Comparison of ENCODE assay signal across 21 cellular contexts in the genomic region with DNA sequence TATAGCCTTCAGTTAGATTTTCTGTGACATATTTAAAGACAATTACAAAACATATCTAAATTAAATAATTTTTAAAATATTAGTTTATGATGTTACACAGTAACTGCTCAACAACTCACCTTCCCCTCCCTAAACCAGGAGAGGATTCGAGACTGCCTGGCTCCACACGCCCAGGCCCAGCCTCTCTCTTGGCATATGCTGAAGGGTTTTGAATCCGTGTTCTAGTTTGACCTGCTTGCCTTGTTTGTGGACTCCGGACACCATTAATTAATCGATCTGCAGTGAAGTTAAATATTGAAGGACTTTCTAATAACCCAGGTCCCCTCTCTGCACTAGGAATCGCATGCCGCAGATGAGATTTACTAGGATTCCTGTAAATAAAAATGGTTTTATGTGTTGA.
"Had no signal": no experiment of that assay in that cellular context is flagged by ENCODE, and none has a peak within 500 bp of the region (broad histone marks: within the 10 kb centered on the region; RNA-seq: fewer than 3 reads in every experiment).

No MANE protein-coding gene starts in this region.

- H3K9me3 Mint-ChIP-seq: activated CD4-positive, alpha-beta memory T cell treated with anti-CD3 and anti-CD28 coated beads for 36 hours; activated CD4-positive, alpha-beta T cell treated with anti-CD3 and anti-CD28 coated beads, Interleukin-2, amount 10 ng/mL, durations not matched to agents 7 days and 5 days; activated naive CD4-positive, alpha-beta T cell treated with anti-CD3 and anti-CD28 coated beads for 36 hours; activated T-cell treated with anti-CD3 and anti-CD28 coated beads, Interleukin-2, amount 50 U/mL, for 4 hours; brain had no signal

- H3K27me3 Mint-ChIP-seq: activated CD4-positive, alpha-beta memory T cell treated with anti-CD3 and anti-CD28 coated beads for 36 hours; activated CD4-positive, alpha-beta T cell treated with anti-CD3 and anti-CD28 coated beads, Interleukin-2, amount 10 ng/mL, durations not matched to agents 7 days and 5 days; activated naive CD8-positive, alpha-beta T cell; brain had no signal

- H3K27ac Mint-ChIP-seq: activated CD4-positive, alpha-beta memory T cell treated with anti-CD3 and anti-CD28 coated beads for 36 hours; activated naive CD4-positive, alpha-beta T cell treated with anti-CD3 and anti-CD28 coated beads for 36 hours; activated naive CD8-positive, alpha-beta T cell had no signal

- DNase-seq: activated CD4-positive, alpha-beta memory T cell treated with anti-CD3 and anti-CD28 coated beads for 36 hours; activated CD4-positive, alpha-beta T cell treated with anti-CD3 and anti-CD28 coated beads, Interleukin-2, amount 10 ng/mL, durations not matched to agents 7 days and 5 days; activated CD4-positive, CD25-positive, alpha-beta regulatory T cell; activated CD8-positive, alpha-beta memory T cell treated with anti-CD3 and anti-CD28 coated beads for 24 hours; activated effector memory CD4-positive, alpha-beta T cell treated with anti-CD3 and anti-CD28 coated beads, Interleukin-2, amount 50 U/mL, for 16 hours; activated naive CD4-positive, alpha-beta T cell treated with anti-CD3 and anti-CD28 coated beads for 36 hours; activated T-cell treated with anti-CD3 and anti-CD28 coated beads, Interleukin-2, amount 50 U/mL, for 4 hours; KG1; NCI-H1092; NCI-H1417; NCI-H1930; NCI-H2107; NCI-H345; NCI-H510A; NCI-H526 treated with DMSO at 0.1 percent for 48 hours; NCI-H82; SIG-M5; T-helper 2 cell; T1000 had no signal

- H3K4me3 Mint-ChIP-seq: activated CD4-positive, alpha-beta memory T cell treated with anti-CD3 and anti-CD28 coated beads for 36 hours; activated CD4-positive, alpha-beta T cell treated with anti-CD3 and anti-CD28 coated beads, Interleukin-2, amount 10 ng/mL, durations not matched to agents 7 days and 5 days; activated naive CD4-positive, alpha-beta T cell treated with anti-CD3 and anti-CD28 coated beads for 36 hours; activated naive CD8-positive, alpha-beta T cell; activated T-cell treated with anti-CD3 and anti-CD28 coated beads, Interleukin-2, amount 50 U/mL, for 4 hours; brain had no signal

- ATAC-seq: activated T-cell treated with anti-CD3 and anti-CD28 coated beads, Interleukin-2, amount 50 U/mL, for 4 hours had no signal
